Comparison of ENCODE assay signal across 21 cellular contexts in genomic region chr18:10950080-10950875, GRCh38.
"Had no signal": no experiment of that assay in that cellular context is flagged by ENCODE, and none has a peak within 500 bp of the region (broad histone marks: within the 10 kb centered on the region; RNA-seq: fewer than 3 reads in every experiment).

No MANE protein-coding gene starts in this region.

- DNase-seq: activated CD4-positive, alpha-beta T cell treated with anti-CD3 and anti-CD28 coated beads for 36 hours; activated CD4-positive, alpha-beta T cell treated with anti-CD3 and anti-CD28 coated beads, Interleukin-2, amount 50 U/mL, for 48 hours; activated naive CD4-positive, alpha-beta T cell treated with Interleukin-2 at 50 U/mL for 16 hours; activated naive CD8-positive, alpha-beta T cell treated with anti-CD3 and anti-CD28 coated beads for 36 hours; activated T-cell treated with anti-CD3 and anti-CD28 coated beads, Interleukin-2, amount 50 U/mL, for 48 hours; cortex of kidney; erythroblast; foreskin fibroblast; immature natural killer cell; kidney glomerular epithelial cell; left lung; naive thymus-derived CD8-positive, alpha-beta T cell; stimulated activated CD4-positive, alpha-beta T cell treated with anti-CD3 and anti-CD28 coated beads, Interleukin-4, amount 100 ng/mL, for 1 hour; stimulated activated naive CD4-positive, alpha-beta T cell treated with Interleukin-2 at 50 U/mL for 16 hours; T-helper 9 cell; upper lobe of left lung had no signal

- H3K4me3 Mint-ChIP-seq: activated CD4-positive, alpha-beta T cell treated with anti-CD3 and anti-CD28 coated beads for 36 hours; activated naive CD8-positive, alpha-beta T cell treated with anti-CD3 and anti-CD28 coated beads for 36 hours; central memory CD8-positive, alpha-beta T cell; immature natural killer cell; mesothelial cell of epicardium; naive thymus-derived CD8-positive, alpha-beta T cell; neural progenitor cell had no signal

- H3K4me1 Mint-ChIP-seq: activated CD4-positive, alpha-beta T cell treated with anti-CD3 and anti-CD28 coated beads for 36 hours; activated naive CD8-positive, alpha-beta T cell treated with anti-CD3 and anti-CD28 coated beads for 36 hours; central memory CD8-positive, alpha-beta T cell; immature natural killer cell; mesothelial cell of epicardium; naive thymus-derived CD8-positive, alpha-beta T cell; neural progenitor cell had no signal

- H3K27ac Mint-ChIP-seq: activated CD4-positive, alpha-beta T cell treated with anti-CD3 and anti-CD28 coated beads for 36 hours; activated naive CD8-positive, alpha-beta T cell treated with anti-CD3 and anti-CD28 coated beads for 36 hours; immature natural killer cell; mesothelial cell of epicardium; naive thymus-derived CD8-positive, alpha-beta T cell; neural progenitor cell had no signal

- FAIRE-seq: astrocyte, endometrium had no signal

- H3K27me3 Mint-ChIP-seq: central memory CD8-positive, alpha-beta T cell had no signal

- H3K36me3 Mint-ChIP-seq: neural progenitor cell had no signal
